Comparison of ENCODE assay signal across 8 cellular contexts in genomic region chr9:137254624-137255447, GRCh38. TPM values are rescaled to one million over a fixed set of nuclear protein-coding genes. Genes with fewer than 3 reads are reported as not detected.
DNase-seq lines count a peak whose midpoint lies in the region; ATAC-seq and TF ChIP-seq lines count a peak whose summit lies in the region.

Gene NELFB (plus strand): TSS chr9:137255327.

- TF ChIP-seq CTCF in right atrium auricular region (IDR thresholded peaks at IDR 0.05), result peak in 1 of 2 donors; percentile 43
- TF ChIP-seq CTCF in uterus (IDR thresholded peaks at IDR 0.05), result peak in 3 of 4 experiments; percentile 19 to 35 (median 22)

- H3K4me3 ChIP-seq in right atrium auricular region (peak within 1 kb of the TSS; percentile 77 to 79), uterus (peak within 1 kb of the TSS; percentile 81 to 97)

- DNase-seq in NCI-H146 treated with DMSO at 0.1 percent for 48 hours (lab: John Stamatoyannopoulos, UW; ENCODE audit: unreplicated experiment) (peak; percentile 48), right atrium auricular region (ENCODE audit: low spot score) (peak; percentile 89), putamen (ENCODE audit: low spot score) (peak; percentile 91), uterus (peak; percentile 90 to 95)

- H3K9me3 ChIP-seq in right atrium auricular region (no peaks in the 10 kb centered on the region), uterus (no peaks in the 10 kb centered on the region)

- no peaks in the 10 kb centered on the region for H3K27me3 ChIP-seq in right atrium auricular region
- no peaks in the 10 kb centered on the region for H3K27me3 ChIP-seq in uterus

- TF ChIP-seq POLR2A in uterus (IDR thresholded peaks at IDR 0.05), result peak; percentile 39 to 69

- ATAC-seq in GM18498 (IDR thresholded peaks at IDR 0.05; ENCODE audit: unreplicated experiment), result peak; percentile 75
- ATAC-seq in HG02852 (IDR thresholded peaks at IDR 0.05; ENCODE audit: unreplicated experiment), result peak; percentile 80

- H3K27ac ChIP-seq in angular gyrus (ENCODE audit: low read depth, low read length) (peak within 1 kb of the TSS; percentile 86), right atrium auricular region (peak within 1 kb of the TSS; percentile 76 to 84), uterus (peak within 1 kb of the TSS; percentile 56 to 75)

- peaks cover 0 to 37% of the 10 kb centered on the region in 2 donors for H3K4me1 ChIP-seq in right atrium auricular region
- H3K4me1 ChIP-seq in uterus, result peaks cover 0 to 17% of the 10 kb centered on the region in 2 donors

- intact Hi-C loops in T-helper 2 cell treated with Interferon-gamma antibody and Interleukin-4, amounts not matched to agents 100 ng/mL and 5 ng/mL, for 36 hours (cut with micrococcal nuclease), result loop anchor here (1.0 to 2.0 kb wide), 2 partner anchors 14 to 32 kb away; partner anchors contain the start of genes RNF208 and TUBB4B
- intact Hi-C loops in uterus (cut with DNase I; ENCODE audit: low total_unique reads), result no loop called here

- H3K36me3 ChIP-seq in right atrium auricular region (peaks cover 4% of the 10 kb centered on the region), uterus (no peaks in the 10 kb centered on the region)

RNA-seq across cellular contexts. Expression of gene NELFB, which starts in this region (rescaled TPM):
- total RNA-seq in T-helper 2 cell treated with Interferon-gamma antibody and Interleukin-4, amounts not matched to agents 100 ng/mL and 5 ng/mL, for 36 hours, result 65.9 and 67.2 TPM in 2 replicates
- total RNA-seq in right atrium auricular region (10 to 100 TPM; 30.0 to 38.0 TPM), uterus (10 to 100 TPM; 17.1 to 46.5 (median 43.2) TPM)

Comparison
In these comparisons a context has a peak if more than half of its experiments do, and no peak if none do; other contexts are left out.
1. Peak in every context shown above with its lines: DNase-seq, ATAC-seq, H3K4me3 ChIP-seq and H3K27ac ChIP-seq.